27 cellular contexts compared by ENCODE assay signal in genomic region chr2:37795456-37795855, GRCh38.
A peak's percentile ranks its signal among the peaks of the same experiment; 100 is the strongest.
DNase-seq lines count a peak whose midpoint lies in the region; ATAC-seq and TF ChIP-seq lines count a peak whose summit lies in the region.
"Had no signal": no experiment of that assay in that cellular context is flagged by ENCODE, and none has a peak within 500 bp of the region (broad histone marks: within the 10 kb centered on the region; RNA-seq: fewer than 3 reads in every experiment).

No MANE protein-coding gene starts in this region.

- H3K14ac ChIP-seq in trophoblast cell (ENCODE audit: low read length) = no peak overlapping the region

- H3K27me3 ChIP-seq in right atrium auricular region = no peaks in the 10 kb centered on the region
- H3K27me3 ChIP-seq in trophoblast cell (ENCODE audit: insufficient read depth, low read length) = no peaks in the 10 kb centered on the region
- H3K27me3 ChIP-seq: BLaER1, right lobe of liver, thyroid gland had no signal

- H3K27ac ChIP-seq in right atrium auricular region (peak overlapping the region; percentile 33 to 84), epithelial cell of prostate (peak overlapping the region; percentile 31), trophoblast cell (ENCODE audit: low read depth, low read length) (no peak overlapping the region)
- H3K27ac ChIP-seq: BLaER1, lower lobe of right lung, parathyroid adenoma, right lobe of liver, thyroid gland had no signal

- no peak overlapping the region for H2AFZ ChIP-seq in trophoblast cell (ENCODE audit: insufficient read depth, low read length, poor library complexity)
- H2AFZ ChIP-seq: parathyroid adenoma had no signal

- no peak overlapping the region for H2BK5ac ChIP-seq in trophoblast cell (ENCODE audit: low read depth, low read length, poor library complexity)

- H2AK5ac ChIP-seq in trophoblast cell (ENCODE audit: low read length) = no peak overlapping the region

- H3K9ac ChIP-seq in trophoblast cell (ENCODE audit: low read length) = no peak overlapping the region
- H3K9ac ChIP-seq: BLaER1, parathyroid adenoma, SK-N-SH had no signal

- no peak overlapping the region for H3K18ac ChIP-seq in trophoblast cell (ENCODE audit: low read length)

- H4K91ac ChIP-seq in trophoblast cell (ENCODE audit: low read depth, low read length) = no peak overlapping the region

- intact Hi-C loops in Right ventricle myocardium superior (cut with DNase I) = no loop called here

- H3K4ac ChIP-seq in trophoblast cell (ENCODE audit: low read depth, low read length) = no peak overlapping the region

- DNase-seq in right atrium auricular region (ENCODE audit: low spot score) (no peak), Right ventricle myocardium superior (no peak), epithelial cell of prostate (ENCODE audit: low read depth, low spot score) (no peak), trophoblast cell (peak; percentile 56 to 86), hypothalamus (lab: John Stamatoyannopoulos, UW) (no peak), MV-4-11 (lab: John Stamatoyannopoulos, UW) (no peak)
- DNase-seq: ACHN; activated CD4-positive, alpha-beta T cell treated with anti-CD3 and anti-CD28 coated beads for 1 hour; activated CD8-positive, alpha-beta T cell treated with anti-CD3 and anti-CD28 coated beads for 36 hours; activated naive CD8-positive, alpha-beta T cell treated with anti-CD3 and anti-CD28 coated beads for 36 hours; aorta; COR-L47; kidney; lower lobe of right lung; NCI-H1092 treated with DMSO at 0.1 percent for 48 hours; NCI-H2029; NCI-H2227 treated with DMSO at 0.1 percent for 48 hours; NCI-H526 treated with DMSO at 0.1 percent for 48 hours; right lobe of liver; SK-N-SH; stimulated activated CD8-positive, alpha-beta memory T cell treated with anti-CD3 and anti-CD28 coated beads, Interleukin-4, amount 100 ng/mL, for 48 hours; stimulated activated naive CD8-positive, alpha-beta T cell treated with anti-CD3 and anti-CD28 coated beads, Interleukin-15, amount 100 ng/mL, for 72 hours; T-helper 17 cell; thyroid gland had no signal

- H4K12ac ChIP-seq in trophoblast cell (ENCODE audit: low read depth, low read length) = no peak overlapping the region

- no peak overlapping the region for H2BK12ac ChIP-seq in trophoblast cell (ENCODE audit: low read length)

- H3K4me1 ChIP-seq in right atrium auricular region (peaks cover 0 to 12% of the 10 kb centered on the region in 2 donors), trophoblast cell (ENCODE audit: control insufficient read depth in 1 of 2, insufficient read depth in 2 of 2, low read length in 2 of 2) (peaks cover 5 to 15% of the 10 kb centered on the region in 2 experiments)
- H3K4me1 ChIP-seq: parathyroid adenoma, right lobe of liver had no signal

- H4K8ac ChIP-seq in trophoblast cell (ENCODE audit: low read depth, low read length) = no peak overlapping the region

- ATAC-seq in Right ventricle myocardium superior (ENCODE audit: poor library complexity) (no peak), GM21447 (IDR thresholded peaks at IDR 0.05; ENCODE audit: unreplicated experiment) (no peak)
- ATAC-seq: activated CD8-positive, alpha-beta T cell treated with anti-CD3 and anti-CD28 coated beads for 36 hours; lower lobe of right lung; right lobe of liver; stimulated activated naive CD8-positive, alpha-beta T cell treated with anti-CD3 and anti-CD28 coated beads, Interleukin-15, amount 100 ng/mL, for 72 hours; T-helper 17 cell had no signal

- H3K23ac ChIP-seq in trophoblast cell (ENCODE audit: low read length) = no peak overlapping the region

- H3K9me3 ChIP-seq in right atrium auricular region (no peaks in the 10 kb centered on the region), trophoblast cell (ENCODE audit: insufficient read depth, low read depth, low read length) (no peaks in the 10 kb centered on the region)
- H3K9me3 ChIP-seq: BLaER1, lower lobe of right lung, right lobe of liver, SK-N-SH, thyroid gland had no signal

- H3K4me3 ChIP-seq in right atrium auricular region (no peak overlapping the region), trophoblast cell (ENCODE audit: low read depth, low read length) (no peak overlapping the region)
- H3K4me3 ChIP-seq: BLaER1, lower lobe of right lung, right lobe of liver, thyroid gland had no signal

- H3K36me3 ChIP-seq in right atrium auricular region = no peaks in the 10 kb centered on the region
- H3K36me3 ChIP-seq in trophoblast cell (ENCODE audit: control insufficient read depth in 1 of 2, insufficient read depth in 2 of 2, low read length in 2 of 2) = no peaks in the 10 kb centered on the region
- H3K36me3 ChIP-seq: BLaER1, lower lobe of right lung, right lobe of liver, thyroid gland had no signal

- no peaks in the 10 kb centered on the region for H3K79me2 ChIP-seq in trophoblast cell (ENCODE audit: control insufficient read depth, insufficient read depth, low read length, poor library complexity)
- H3K79me2 ChIP-seq: parathyroid adenoma had no signal

- TF ChIP-seq CTCF in right atrium auricular region (IDR thresholded peaks at IDR 0.05) = no peak

- no CpG with 5 or more reads among the region's 1 CpG for WGBS in trophoblast cell (ENCODE audit: extremely low coverage, insufficient coverage, insufficient read length)

- no peak overlapping the region for H3K4me2 ChIP-seq in trophoblast cell (ENCODE audit: low read length)
- H3K4me2 ChIP-seq: BLaER1, SK-N-SH had no signal

- no peak overlapping the region for H2BK120ac ChIP-seq in trophoblast cell (ENCODE audit: insufficient read depth, low read length, poor library complexity)

- H3K79me1 ChIP-seq in trophoblast cell (ENCODE audit: low read length) = peaks cover 9% of the 10 kb centered on the region

Comparison
In these comparisons a context has a peak if more than half of its experiments do, and no peak if none do; other contexts are left out.
1. DNase-seq: peak in trophoblast cell (2 of 2); none in right atrium auricular region (single experiment), Right ventricle myocardium superior (single experiment), epithelial cell of prostate (single experiment), hypothalamus (0 of 51) and MV-4-11 (single experiment).